Comparison of ENCODE assay signal across 8 cellular contexts in the genomic region with DNA sequence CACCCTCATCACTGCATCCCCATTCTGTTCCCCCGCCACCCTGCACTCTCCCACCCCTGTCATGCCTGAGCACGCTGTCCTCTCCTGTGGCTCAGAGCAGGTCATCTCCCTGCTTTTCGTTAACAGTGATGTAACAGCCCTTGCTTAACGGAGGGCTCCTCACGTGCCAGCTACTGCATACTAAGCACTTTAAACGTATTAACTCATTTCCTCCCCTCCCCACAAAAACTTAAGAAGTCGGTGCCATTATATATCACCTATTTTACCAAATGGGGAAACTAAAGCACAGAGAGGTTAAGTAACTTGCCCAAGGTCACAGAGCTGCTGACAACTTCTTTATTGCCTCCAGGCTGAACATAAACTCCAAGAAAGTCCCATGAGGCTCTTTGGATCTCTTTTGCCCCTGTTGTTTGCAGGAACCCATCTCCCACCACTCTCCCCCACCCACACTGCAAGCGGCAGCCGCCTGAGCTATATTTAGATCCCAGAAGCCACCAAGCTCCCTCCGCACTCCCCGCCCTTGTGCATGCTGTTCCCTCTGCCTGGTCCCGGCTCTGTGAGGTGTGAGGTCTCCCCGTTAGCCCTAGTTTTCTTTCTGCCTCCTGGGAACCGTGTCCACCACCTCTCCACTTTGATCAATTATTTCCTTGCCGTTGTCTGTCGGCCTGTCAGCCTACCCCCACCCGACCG. TPM values are rescaled to one million over a fixed set of nuclear protein-coding genes. Genes with fewer than 3 reads are reported as not detected.
DNase-seq lines count a peak whose midpoint lies in the region; ATAC-seq and TF ChIP-seq lines count a peak whose summit lies in the region.

No MANE protein-coding gene starts in this region.

- intact Hi-C loops in activated CD4-positive, alpha-beta T cell treated with anti-CD3 and anti-CD28 coated beads for 36 hours (cut with DNase I, micrococcal nuclease), result loop anchor here (1.0 to 10.0 kb wide), 13 partner anchors 7 to 786 kb away; a partner anchor contains a TSS

- peak; percentile 72 for DNase-seq in activated CD4-positive, alpha-beta T cell treated with anti-CD3 and anti-CD28 coated beads for 36 hours
- no peak for DNase-seq in activated CD4-positive, alpha-beta T cell treated with anti-CD3 and anti-CD28 coated beads, Interleukin-2, amount 50 U/mL, for 4 hours
- DNase-seq in SIG-M5 treated with dmso at 0.1 percent for 504 hours (lab: John Stamatoyannopoulos, UW; ENCODE audit: unreplicated experiment), result peak; percentile 90
- DNase-seq in effector memory CD8-positive, alpha-beta T cell, result no peak
- no peak for DNase-seq in neural crest cell (ENCODE audit: low read depth, low spot score)
- DNase-seq in A172 (ENCODE audit: low spot score), result no peak

- H3K4me3 Mint-ChIP-seq in activated CD4-positive, alpha-beta T cell treated with anti-CD3 and anti-CD28 coated beads for 36 hours, result peak overlapping the region; percentile 88
- peak overlapping the region; percentile 80 to 98 for H3K4me3 Mint-ChIP-seq in effector memory CD8-positive, alpha-beta T cell
- peak overlapping the region; percentile 92 for H3K4me3 Mint-ChIP-seq in neural crest cell

- TF ChIP-seq CTCF in neural crest cell (conservative IDR thresholded peaks at IDR 0.05), result no peak

- H3K27me3 Mint-ChIP-seq in activated CD4-positive, alpha-beta T cell treated with anti-CD3 and anti-CD28 coated beads for 36 hours, result no peaks in the 10 kb centered on the region
- no peaks in the 10 kb centered on the region for H3K27me3 Mint-ChIP-seq in effector memory CD8-positive, alpha-beta T cell
- peaks cover 3% of the 10 kb centered on the region for H3K27me3 Mint-ChIP-seq in neural crest cell (ENCODE audit: low read depth)

- peaks cover 60% of the 10 kb centered on the region for H3K4me1 Mint-ChIP-seq in activated CD4-positive, alpha-beta T cell treated with anti-CD3 and anti-CD28 coated beads for 36 hours
- peaks cover 79 to 81% of the 10 kb centered on the region in 2 donors for H3K4me1 Mint-ChIP-seq in effector memory CD8-positive, alpha-beta T cell (ENCODE audit: low read depth in 2 of 2)
- H3K4me1 Mint-ChIP-seq in neural crest cell, result peaks cover 76% of the 10 kb centered on the region

- POLR2A ChIA-PET in activated CD4-positive, alpha-beta T cell treated with anti-CD3 and anti-CD28 coated beads for 36 hours (lab: Charles Lee), result interaction anchor here (0.6 to 3.5 kb wide), 4 partner anchors 9 to 49 kb away, joined by 3 to 26 read pairs (median 4); no protein-coding TSS in a partner anchor

- ATAC-seq in activated CD4-positive, alpha-beta T cell treated with anti-CD3 and anti-CD28 coated beads for 36 hours, result peak; percentile 5
- peak; percentile 23 for ATAC-seq in effector memory CD8-positive, alpha-beta T cell (replicated peaks)
- ATAC-seq in HG02840 (IDR thresholded peaks at IDR 0.05; ENCODE audit: low FRiP score, unreplicated experiment) (no peak), GM21515 (IDR thresholded peaks at IDR 0.05; ENCODE audit: unreplicated experiment) (no peak)

- H3K36me3 Mint-ChIP-seq in activated CD4-positive, alpha-beta T cell treated with anti-CD3 and anti-CD28 coated beads for 36 hours (ENCODE audit: low read depth), result peaks cover 32% of the 10 kb centered on the region
- H3K36me3 Mint-ChIP-seq in effector memory CD8-positive, alpha-beta T cell (ENCODE audit: insufficient read depth), result peaks cover 54% of the 10 kb centered on the region
- H3K36me3 Mint-ChIP-seq in neural crest cell (ENCODE audit: low read depth), result no peaks in the 10 kb centered on the region

- H3K27ac Mint-ChIP-seq in activated CD4-positive, alpha-beta T cell treated with anti-CD3 and anti-CD28 coated beads for 36 hours, result peak overlapping the region; percentile 99
- H3K27ac Mint-ChIP-seq in effector memory CD8-positive, alpha-beta T cell, result peak overlapping the region; percentile 92 to 99
- H3K27ac Mint-ChIP-seq in neural crest cell (ENCODE audit: unreplicated experiment), result no peak overlapping the region

- H3K9me3 Mint-ChIP-seq in activated CD4-positive, alpha-beta T cell treated with anti-CD3 and anti-CD28 coated beads for 36 hours (ENCODE audit: low read depth), result no peaks in the 10 kb centered on the region
- no peaks in the 10 kb centered on the region for H3K9me3 Mint-ChIP-seq in effector memory CD8-positive, alpha-beta T cell
- H3K9me3 Mint-ChIP-seq in neural crest cell, result no peaks in the 10 kb centered on the region

- CTCF ChIA-PET in activated CD4-positive, alpha-beta T cell treated with anti-CD3 and anti-CD28 coated beads for 36 hours (lab: Charles Lee), result interaction anchor here (1.2 to 22.1 kb wide), 10 partner anchors 6 to 164 kb away, joined by 3 to 743 read pairs (median 24); a partner anchor contains a TSS

RNA-seq across cellular contexts. Expression of a gene that starts 0.8 kb away (rescaled TPM):
- 100 to 1,000 TPM; 229 to 272 TPM for total RNA-seq in activated CD4-positive, alpha-beta T cell treated with anti-CD3 and anti-CD28 coated beads for 36 hours
- 107 and 109 TPM in 2 replicates for total RNA-seq in neural crest cell
- total RNA-seq in A172 (2014; rRNA removed; shearing (Covaris generic)), result 28.3 and 29.8 TPM in 2 replicates

RNA-seq across cellular contexts. Expression of a gene that starts 31.5 kb away (rescaled TPM):
- total RNA-seq in activated CD4-positive, alpha-beta T cell treated with anti-CD3 and anti-CD28 coated beads for 36 hours, result under 1 TPM in 1 of 2 experiments, not detected in 1; 0.25 TPM
- total RNA-seq in neural crest cell, result not detected in 2 replicates
- total RNA-seq in A172 (2014; rRNA removed; shearing (Covaris generic)), result not detected in 2 replicates

RNA-seq across cellular contexts. Expression of a gene that starts 32.5 kb away (rescaled TPM):
- total RNA-seq in activated CD4-positive, alpha-beta T cell treated with anti-CD3 and anti-CD28 coated beads for 36 hours, result not detected
- not detected in 2 replicates for total RNA-seq in neural crest cell
- total RNA-seq in A172 (2014; rRNA removed; shearing (Covaris generic)), result not detected in 2 replicates

RNA-seq across cellular contexts. Expression of a gene that starts 45.3 kb away (rescaled TPM):
- total RNA-seq in activated CD4-positive, alpha-beta T cell treated with anti-CD3 and anti-CD28 coated beads for 36 hours, result under 1 TPM in 1 of 2 experiments, not detected in 1; 0.11 TPM
- total RNA-seq in neural crest cell, result not detected in 2 replicates
- not detected in 2 replicates for total RNA-seq in A172 (2014; rRNA removed; shearing (Covaris generic))

RNA-seq across cellular contexts. Expression of a gene that starts 55.8 kb away (rescaled TPM):
- 1 to 10 TPM; 2.0 to 2.2 TPM for total RNA-seq in activated CD4-positive, alpha-beta T cell treated with anti-CD3 and anti-CD28 coated beads for 36 hours
- total RNA-seq in neural crest cell, result 1.7 and 2.3 TPM in 2 replicates
- total RNA-seq in A172 (2014; rRNA removed; shearing (Covaris generic)), result 0.17 and 0.22 TPM in 2 replicates

Comparison
In these comparisons a context has a peak if more than half of its experiments do, and no peak if none do; other contexts are left out.
1. DNase-seq: peak in activated CD4-positive, alpha-beta T cell treated with anti-CD3 and anti-CD28 coated beads for 36 hours (single experiment) and SIG-M5 treated with dmso at 0.1 percent for 504 hours (single experiment); none in activated CD4-positive, alpha-beta T cell treated with anti-CD3 and anti-CD28 coated beads, Interleukin-2, amount 50 U/mL, for 4 hours (0 of 2), effector memory CD8-positive, alpha-beta T cell (0 of 3), neural crest cell (single experiment) and A172 (single experiment).
2. ATAC-seq: peak in activated CD4-positive, alpha-beta T cell treated with anti-CD3 and anti-CD28 coated beads for 36 hours (single experiment) and effector memory CD8-positive, alpha-beta T cell (single experiment); none in HG02840 (single experiment) and GM21515 (single experiment).
3. Peak in every context shown above with its lines, with median percentiles within 50 percentile points of each other: H3K4me3 Mint-ChIP-seq.